In the genomic region with DNA sequence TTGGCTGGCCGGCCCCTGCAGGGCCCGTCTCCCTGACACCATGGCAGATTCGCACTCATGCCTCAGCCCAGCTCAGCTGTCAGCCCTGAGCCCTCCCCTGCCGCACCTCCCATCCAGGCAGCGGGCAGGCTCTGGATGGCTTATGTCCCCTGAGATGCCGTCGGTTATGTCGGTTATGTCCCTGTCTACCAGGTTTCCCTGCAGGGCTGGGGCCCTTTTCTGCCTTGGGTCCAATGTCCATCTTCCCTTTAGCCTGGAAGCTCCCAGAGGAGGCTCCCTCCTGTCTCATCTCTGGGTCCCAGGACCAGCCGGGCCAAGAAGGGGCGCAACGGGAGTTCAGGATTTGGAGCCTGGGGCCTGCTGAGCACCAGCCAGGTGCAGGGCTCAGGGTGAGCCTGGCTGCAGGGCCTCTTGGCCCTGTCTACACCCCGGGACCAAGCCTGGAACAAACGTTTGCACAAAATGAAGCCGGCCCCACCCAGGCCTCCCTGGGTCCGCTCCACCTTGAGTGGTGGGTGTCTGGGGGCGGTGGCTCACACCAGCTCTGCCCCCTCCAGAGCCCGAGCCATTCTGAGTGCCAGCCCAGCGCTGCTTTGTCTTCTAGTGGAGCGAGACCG, we compare ENCODE assay signal across 1 cellular context. TPM values are rescaled to one million over a fixed set of nuclear protein-coding genes. Genes with fewer than 3 reads are reported as not detected.
"Had no signal": no experiment of that assay in that cellular context is flagged by ENCODE, and none has a peak within 500 bp of the region (broad histone marks: within the 10 kb centered on the region; RNA-seq: fewer than 3 reads in every experiment).

No MANE protein-coding gene starts in this region.

RNA-seq across cellular contexts. Expression of gene BMP8A, which starts 19.2 kb away (rescaled TPM):
- total RNA-seq: SK-MEL-5 had no signal
